Comparison of ENCODE assay signal across 1 cellular context in the genomic region with DNA sequence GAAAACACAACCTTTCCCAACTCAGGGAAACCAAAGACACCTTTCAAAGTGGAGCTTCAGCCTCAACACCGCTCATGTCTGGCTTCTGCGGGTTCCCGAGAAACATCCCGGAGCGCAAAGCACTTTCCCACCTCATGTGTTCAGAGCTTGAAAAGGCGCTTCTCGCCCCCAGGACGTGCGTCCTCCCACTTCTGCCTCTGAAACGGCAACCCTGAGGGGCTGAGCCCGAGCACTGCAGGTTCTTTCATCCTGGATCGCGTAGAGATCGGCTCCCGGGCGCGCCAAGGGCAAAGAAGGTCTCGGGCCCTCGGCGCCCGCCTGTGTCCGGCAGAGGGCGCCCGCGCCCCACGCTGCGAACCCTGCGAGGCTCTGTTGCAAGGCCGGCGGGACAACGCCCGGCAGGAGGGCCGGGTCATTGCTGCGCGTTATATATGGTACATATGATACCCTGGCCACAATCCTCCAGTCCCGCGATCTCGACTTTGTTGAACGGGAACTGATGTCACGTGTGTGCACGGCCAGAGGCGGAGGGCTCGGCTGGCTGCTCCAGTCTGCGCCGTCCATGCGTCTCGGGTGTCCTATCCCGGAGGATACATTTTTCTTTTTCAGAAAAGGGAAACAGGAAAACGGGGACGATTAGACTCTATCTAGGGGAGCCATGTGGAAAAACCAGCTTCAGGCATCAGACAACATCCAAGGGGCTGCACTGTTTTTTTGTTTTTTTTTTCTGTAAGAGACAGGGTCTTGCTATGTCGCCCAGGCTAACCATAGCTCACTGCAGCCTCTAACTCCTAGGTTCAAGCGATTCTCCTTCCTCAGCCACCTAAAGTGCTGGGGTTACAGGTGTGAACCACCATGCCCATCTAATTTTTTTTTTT.
A peak's percentile ranks its signal among the peaks of the same experiment; 100 is the strongest.
TF ChIP-seq lines count a peak whose summit lies in the region.

No MANE protein-coding gene starts in this region.

TF ChIP-seq in GM12878, 131 proteins besides CTCF, POLR2A, EP300 and RAD21 (continued from another document):
- TF ChIP-seq, protein P1, sequence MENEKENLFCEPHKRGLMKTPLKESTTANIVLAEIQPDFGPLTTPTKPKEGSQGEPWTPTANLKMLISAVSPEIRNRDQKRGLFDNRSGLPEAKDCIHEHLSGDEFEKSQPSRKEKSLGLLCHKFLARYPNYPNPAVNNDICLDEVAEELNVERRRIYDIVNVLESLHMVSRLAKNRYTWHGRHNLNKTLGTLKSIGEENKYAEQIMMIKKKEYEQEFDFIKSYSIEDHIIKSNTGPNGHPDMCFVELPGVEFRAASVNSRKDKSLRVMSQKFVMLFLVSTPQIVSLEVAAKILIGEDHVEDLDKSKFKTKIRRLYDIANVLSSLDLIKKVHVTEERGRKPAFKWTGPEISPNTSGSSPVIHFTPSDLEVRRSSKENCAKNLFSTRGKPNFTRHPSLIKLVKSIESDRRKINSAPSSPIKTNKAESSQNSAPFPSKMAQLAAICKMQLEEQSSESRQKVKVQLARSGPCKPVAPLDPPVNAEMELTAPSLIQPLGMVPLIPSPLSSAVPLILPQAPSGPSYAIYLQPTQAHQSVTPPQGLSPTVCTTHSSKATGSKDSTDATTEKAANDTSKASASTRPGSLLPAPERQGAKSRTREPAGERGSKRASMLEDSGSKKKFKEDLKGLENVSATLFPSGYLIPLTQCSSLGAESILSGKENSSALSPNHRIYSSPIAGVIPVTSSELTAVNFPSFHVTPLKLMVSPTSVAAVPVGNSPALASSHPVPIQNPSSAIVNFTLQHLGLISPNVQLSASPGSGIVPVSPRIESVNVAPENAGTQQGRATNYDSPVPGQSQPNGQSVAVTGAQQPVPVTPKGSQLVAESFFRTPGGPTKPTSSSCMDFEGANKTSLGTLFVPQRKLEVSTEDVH (IDR thresholded peaks at IDR 0.05; ENCODE audit: low read depth, partially characterized antibody), result no peak
- TF ChIP-seq IRF4 (IDR thresholded peaks at IDR 0.05; ENCODE audit: low read depth, low read length) (no peak), LARP7 (IDR thresholded peaks at IDR 0.05) (peak; percentile 50; the same call in 1 of the 2 replicates), EED (IDR thresholded peaks at IDR 0.05; ENCODE audit: low read depth) (no peak), KLF5 (IDR thresholded peaks at IDR 0.05; ENCODE audit: partially characterized antibody) (no peak), NR2C2 (IDR thresholded peaks at IDR 0.05; ENCODE audit: borderline replicate concordance, control insufficient read depth, insufficient read length, low read depth) (no peak), ESRRA (IDR thresholded peaks at IDR 0.05; ENCODE audit: low read length) (peak; percentile 73; the same call in 1 of the 2 replicates), GABPA (IDR thresholded peaks at IDR 0.05; ENCODE audit: low read depth) (no peak), NBN (IDR thresholded peaks at IDR 0.05) (no peak), GATAD2B (conservative IDR thresholded peaks at IDR 0.05; ENCODE audit: low read depth) (0 out of 2 replicates have a peak, but pooled peaks have one; percentile 37), SUZ12 (IDR thresholded peaks at IDR 0.05; ENCODE audit: unreplicated experiment) (no peak), SP1 (IDR thresholded peaks at IDR 0.05; ENCODE audit: low read depth, low read length) (peak; percentile 35), BRCA1 (IDR thresholded peaks at IDR 0.05; ENCODE audit: low read depth, low read length) (no peak), FOXK2 (IDR thresholded peaks at IDR 0.05) (no peak), WRNIP1 (IDR thresholded peaks at IDR 0.05; ENCODE audit: borderline replicate concordance, low read depth, low read length) (no peak), ZNF24 (IDR thresholded peaks at IDR 0.05) (0 out of 2 replicates have a peak, but pooled peaks have one; percentile 24), ZSCAN29 (IDR thresholded peaks at IDR 0.05) (no peak), SUPT20H (IDR thresholded peaks at IDR 0.05; ENCODE audit: borderline replicate concordance, control insufficient read depth, low read depth, low read length) (no peak), ZNF274 (IDR thresholded peaks at IDR 0.05; ENCODE audit: insufficient read depth, insufficient read length) (no peak), POU2F2 (IDR thresholded peaks at IDR 0.05; ENCODE audit: borderline replicate concordance, low read depth, low read length) (peak; percentile 65; the same call in 1 of the 3 replicates), SREBF1 (IDR thresholded peaks at IDR 0.05; ENCODE audit: low read length) (no peak), SPI1 (IDR thresholded peaks at IDR 0.05; ENCODE audit: borderline replicate concordance, insufficient read depth, low read depth, low read length) (no peak), SMARCA5 (IDR thresholded peaks at IDR 0.05) (peak; percentile 55; the same call in 1 of the 2 replicates), CBX3 (IDR thresholded peaks at IDR 0.05; ENCODE audit: borderline replicate concordance, low read depth) (no peak), JUND (IDR thresholded peaks at IDR 0.05; ENCODE audit: low read depth, low read length) (no peak), CBFB (IDR thresholded peaks at IDR 0.05; ENCODE audit: low read depth) (no peak), YY1 (IDR thresholded peaks at IDR 0.05; ENCODE audit: low read depth, low read length) (peak; percentile 86), MXI1 (IDR thresholded peaks at IDR 0.05; ENCODE audit: low read depth, low read length) (no peak), SMAD5 (IDR thresholded peaks at IDR 0.05; ENCODE audit: low read depth) (no peak), CBX5 (IDR thresholded peaks at IDR 0.05; ENCODE audit: low read depth) (0 out of 2 replicates have a peak, but pooled peaks have one; percentile 27), CHD4 (IDR thresholded peaks at IDR 0.05) (no peak), BACH1 (IDR thresholded peaks at IDR 0.05; ENCODE audit: borderline replicate concordance) (no peak)
- TF ChIP-seq, protein P2, sequence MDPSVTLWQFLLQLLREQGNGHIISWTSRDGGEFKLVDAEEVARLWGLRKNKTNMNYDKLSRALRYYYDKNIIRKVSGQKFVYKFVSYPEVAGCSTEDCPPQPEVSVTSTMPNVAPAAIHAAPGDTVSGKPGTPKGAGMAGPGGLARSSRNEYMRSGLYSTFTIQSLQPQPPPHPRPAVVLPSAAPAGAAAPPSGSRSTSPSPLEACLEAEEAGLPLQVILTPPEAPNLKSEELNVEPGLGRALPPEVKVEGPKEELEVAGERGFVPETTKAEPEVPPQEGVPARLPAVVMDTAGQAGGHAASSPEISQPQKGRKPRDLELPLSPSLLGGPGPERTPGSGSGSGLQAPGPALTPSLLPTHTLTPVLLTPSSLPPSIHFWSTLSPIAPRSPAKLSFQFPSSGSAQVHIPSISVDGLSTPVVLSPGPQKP (IDR thresholded peaks at IDR 0.05; ENCODE audit: low read depth, low read length), result no peak
- TF ChIP-seq, protein P3, sequence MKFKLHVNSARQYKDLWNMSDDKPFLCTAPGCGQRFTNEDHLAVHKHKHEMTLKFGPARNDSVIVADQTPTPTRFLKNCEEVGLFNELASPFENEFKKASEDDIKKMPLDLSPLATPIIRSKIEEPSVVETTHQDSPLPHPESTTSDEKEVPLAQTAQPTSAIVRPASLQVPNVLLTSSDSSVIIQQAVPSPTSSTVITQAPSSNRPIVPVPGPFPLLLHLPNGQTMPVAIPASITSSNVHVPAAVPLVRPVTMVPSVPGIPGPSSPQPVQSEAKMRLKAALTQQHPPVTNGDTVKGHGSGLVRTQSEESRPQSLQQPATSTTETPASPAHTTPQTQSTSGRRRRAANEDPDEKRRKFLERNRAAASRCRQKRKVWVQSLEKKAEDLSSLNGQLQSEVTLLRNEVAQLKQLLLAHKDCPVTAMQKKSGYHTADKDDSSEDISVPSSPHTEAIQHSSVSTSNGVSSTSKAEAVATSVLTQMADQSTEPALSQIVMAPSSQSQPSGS (IDR thresholded peaks at IDR 0.05; ENCODE audit: low read length), result no peak
- TF ChIP-seq, protein P4, sequence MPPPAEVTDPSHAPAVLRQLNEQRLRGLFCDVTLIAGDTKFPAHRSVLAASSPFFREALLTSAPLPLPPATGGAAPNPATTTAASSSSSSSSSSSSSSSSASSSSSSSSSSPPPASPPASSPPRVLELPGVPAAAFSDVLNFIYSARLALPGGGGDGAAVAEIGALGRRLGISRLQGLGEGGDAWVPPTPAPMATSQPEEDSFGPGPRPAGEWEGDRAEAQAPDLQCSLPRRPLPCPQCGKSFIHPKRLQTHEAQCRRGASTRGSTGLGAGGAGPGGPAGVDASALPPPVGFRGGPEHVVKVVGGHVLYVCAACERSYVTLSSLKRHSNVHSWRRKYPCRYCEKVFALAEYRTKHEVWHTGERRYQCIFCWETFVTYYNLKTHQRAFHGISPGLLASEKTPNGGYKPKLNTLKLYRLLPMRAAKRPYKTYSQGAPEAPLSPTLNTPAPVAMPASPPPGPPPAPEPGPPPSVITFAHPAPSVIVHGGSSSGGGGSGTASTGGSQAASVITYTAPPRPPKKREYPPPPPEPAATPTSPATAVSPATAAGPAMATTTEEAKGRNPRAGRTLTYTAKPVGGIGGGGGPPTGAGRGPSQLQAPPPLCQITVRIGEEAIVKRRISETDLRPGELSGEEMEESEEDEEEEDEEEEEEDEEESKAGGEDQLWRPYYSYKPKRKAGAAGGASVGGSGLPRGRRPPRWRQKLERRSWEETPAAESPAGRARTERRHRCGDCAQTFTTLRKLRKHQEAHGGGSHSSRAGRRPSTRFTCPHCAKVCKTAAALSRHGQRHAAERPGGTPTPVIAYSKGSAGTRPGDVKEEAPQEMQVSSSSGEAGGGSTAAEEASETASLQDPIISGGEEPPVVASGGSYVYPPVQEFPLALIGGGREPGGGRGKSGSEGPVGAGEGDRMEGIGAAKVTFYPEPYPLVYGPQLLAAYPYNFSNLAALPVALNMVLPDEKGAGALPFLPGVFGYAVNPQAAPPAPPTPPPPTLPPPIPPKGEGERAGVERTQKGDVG (CRISPR knock-in tag; IDR thresholded peaks at IDR 0.05), result no peak
- TF ChIP-seq, protein P5, sequence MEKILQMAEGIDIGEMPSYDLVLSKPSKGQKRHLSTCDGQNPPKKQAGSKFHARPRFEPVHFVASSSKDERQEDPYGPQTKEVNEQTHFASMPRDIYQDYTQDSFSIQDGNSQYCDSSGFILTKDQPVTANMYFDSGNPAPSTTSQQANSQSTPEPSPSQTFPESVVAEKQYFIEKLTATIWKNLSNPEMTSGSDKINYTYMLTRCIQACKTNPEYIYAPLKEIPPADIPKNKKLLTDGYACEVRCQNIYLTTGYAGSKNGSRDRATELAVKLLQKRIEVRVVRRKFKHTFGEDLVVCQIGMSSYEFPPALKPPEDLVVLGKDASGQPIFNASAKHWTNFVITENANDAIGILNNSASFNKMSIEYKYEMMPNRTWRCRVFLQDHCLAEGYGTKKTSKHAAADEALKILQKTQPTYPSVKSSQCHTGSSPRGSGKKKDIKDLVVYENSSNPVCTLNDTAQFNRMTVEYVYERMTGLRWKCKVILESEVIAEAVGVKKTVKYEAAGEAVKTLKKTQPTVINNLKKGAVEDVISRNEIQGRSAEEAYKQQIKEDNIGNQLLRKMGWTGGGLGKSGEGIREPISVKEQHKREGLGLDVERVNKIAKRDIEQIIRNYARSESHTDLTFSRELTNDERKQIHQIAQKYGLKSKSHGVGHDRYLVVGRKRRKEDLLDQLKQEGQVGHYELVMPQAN (conservative IDR thresholded peaks at IDR 0.05), result no peak
- TF ChIP-seq, protein P6, sequence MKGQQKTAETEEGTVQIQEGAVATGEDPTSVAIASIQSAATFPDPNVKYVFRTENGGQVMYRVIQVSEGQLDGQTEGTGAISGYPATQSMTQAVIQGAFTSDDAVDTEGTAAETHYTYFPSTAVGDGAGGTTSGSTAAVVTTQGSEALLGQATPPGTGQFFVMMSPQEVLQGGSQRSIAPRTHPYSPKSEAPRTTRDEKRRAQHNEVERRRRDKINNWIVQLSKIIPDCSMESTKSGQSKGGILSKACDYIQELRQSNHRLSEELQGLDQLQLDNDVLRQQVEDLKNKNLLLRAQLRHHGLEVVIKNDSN (IDR thresholded peaks at IDR 0.05; ENCODE audit: borderline replicate concordance, extremely low read length, insufficient read depth, low read depth, low read length), result no peak
